Comparison of ENCODE assay signal across 8 cellular contexts in genomic region chr6:11224252-11224965, GRCh38. TPM values are rescaled to one million over a fixed set of nuclear protein-coding genes. Genes with fewer than 3 reads are reported as not detected.
DNase-seq lines count a peak whose midpoint lies in the region; ATAC-seq and TF ChIP-seq lines count a peak whose summit lies in the region.

No MANE protein-coding gene starts in this region.

- H3K27me3 ChIP-seq in RWPE2 (ENCODE audit: insufficient read depth, poor library complexity, severe bottlenecking), result no peaks in the 10 kb centered on the region
- H3K27me3 ChIP-seq in gastrocnemius medialis, result no peaks in the 10 kb centered on the region
- no peaks in the 10 kb centered on the region for H3K27me3 ChIP-seq in WERI-Rb-1 (ENCODE audit: insufficient read depth, low read depth, severe bottlenecking)

- H3K36me3 ChIP-seq in RWPE2 (ENCODE audit: low read depth) (no peaks in the 10 kb centered on the region), gastrocnemius medialis (no peaks in the 10 kb centered on the region), WERI-Rb-1 (no peaks in the 10 kb centered on the region)

- H3K4me3 ChIP-seq in RWPE2 (ENCODE audit: severe bottlenecking), result no peak overlapping the region
- H3K4me3 ChIP-seq in gastrocnemius medialis, result peak overlapping the region in 3 of 4 donors; percentile 18 to 69 (median 19)
- no peak overlapping the region for H3K4me3 ChIP-seq in WERI-Rb-1 (ENCODE audit: low read depth, low read length)

- H3K27ac ChIP-seq in RWPE2 (ENCODE audit: poor library complexity, severe bottlenecking) (peak overlapping the region; percentile 4), gastrocnemius medialis (peak overlapping the region; percentile 38 to 84 (median 74)), WERI-Rb-1 (no peak overlapping the region)

- ATAC-seq in GM21390 (IDR thresholded peaks at IDR 0.05; ENCODE audit: unreplicated experiment), result peak; percentile 62
- ATAC-seq in RWPE2 (ENCODE audit: low read depth), result peak; percentile 13; the same call in 1 of the 3 replicates
- peak in 1 of 2 donors; percentile 13 for ATAC-seq in gastrocnemius medialis

- DNase-seq in A172 (ENCODE audit: low spot score), result peak; percentile 82
- no peak for DNase-seq in RWPE2 (ENCODE audit: low spot score)
- peak; percentile 44 for DNase-seq in dedifferentiated amniotic fluid mesenchymal stem cell (ENCODE audit: extremely low spot score)
- no peak for DNase-seq in gastrocnemius medialis
- no peak for DNase-seq in NCI-H1436 (lab: John Stamatoyannopoulos, UW)
- no peak for DNase-seq in WERI-Rb-1
- DNase-seq in posterior vena cava (ENCODE audit: low spot score), result no peak

- in situ Hi-C loops in gastrocnemius medialis (cut with MboI; ENCODE audit: low sequenced_read_pairs in 4 of 4), result no loop called here

- TF ChIP-seq CTCF in RWPE2 (IDR thresholded peaks at IDR 0.05; ENCODE audit: poor library complexity, severe bottlenecking) (no peak), gastrocnemius medialis (IDR thresholded peaks at IDR 0.05 in 4 of 5, conservative IDR thresholded peaks at IDR 0.05 in 1 of 5) (no peak), WERI-Rb-1 (IDR thresholded peaks at IDR 0.05; ENCODE audit: low read depth, low read length) (no peak)

- H3K9me3 ChIP-seq in RWPE2 (ENCODE audit: severe bottlenecking) (no peaks in the 10 kb centered on the region), gastrocnemius medialis (no peaks in the 10 kb centered on the region), WERI-Rb-1 (ENCODE audit: severe bottlenecking) (no peaks in the 10 kb centered on the region)

- intact Hi-C loops in gastrocnemius medialis (cut with DNase I; ENCODE audit: low total_unique reads), result no loop called here
- intact Hi-C loops in posterior vena cava (cut with DNase I), result no loop called here

- no peak for TF ChIP-seq POLR2A in gastrocnemius medialis (IDR thresholded peaks at IDR 0.05)

- peaks cover 26% of the 10 kb centered on the region for H3K4me1 ChIP-seq in RWPE2 (ENCODE audit: insufficient read depth, poor library complexity, severe bottlenecking)
- H3K4me1 ChIP-seq in gastrocnemius medialis, result peaks cover 0 to 14% of the 10 kb centered on the region in 2 donors

RNA-seq across cellular contexts. Expression of gene NEDD9, which starts 8.1 kb away (rescaled TPM):
- total RNA-seq in A172 (2014; rRNA removed; shearing (Covaris generic)), result 13.3 and 18.3 TPM in 2 replicates
- total RNA-seq in gastrocnemius medialis (10 to 100 TPM; 19.8 to 49.4 (median 35.6) TPM), posterior vena cava (100 to 1,000 TPM; 105 to 166 TPM)

Comparison
In these comparisons a context has a peak if more than half of its experiments do, and no peak if none do; other contexts are left out.
1. DNase-seq: peak in A172 (single experiment) and dedifferentiated amniotic fluid mesenchymal stem cell (single experiment); none in RWPE2 (single experiment), gastrocnemius medialis (0 of 2), NCI-H1436 (single experiment), WERI-Rb-1 (single experiment) and posterior vena cava (single experiment).
2. H3K4me3 ChIP-seq: peak in gastrocnemius medialis (3 of 4); none in RWPE2 (single experiment) and WERI-Rb-1 (single experiment).